Comparison of ENCODE assay signal across 8 cellular contexts in the genomic region with DNA sequence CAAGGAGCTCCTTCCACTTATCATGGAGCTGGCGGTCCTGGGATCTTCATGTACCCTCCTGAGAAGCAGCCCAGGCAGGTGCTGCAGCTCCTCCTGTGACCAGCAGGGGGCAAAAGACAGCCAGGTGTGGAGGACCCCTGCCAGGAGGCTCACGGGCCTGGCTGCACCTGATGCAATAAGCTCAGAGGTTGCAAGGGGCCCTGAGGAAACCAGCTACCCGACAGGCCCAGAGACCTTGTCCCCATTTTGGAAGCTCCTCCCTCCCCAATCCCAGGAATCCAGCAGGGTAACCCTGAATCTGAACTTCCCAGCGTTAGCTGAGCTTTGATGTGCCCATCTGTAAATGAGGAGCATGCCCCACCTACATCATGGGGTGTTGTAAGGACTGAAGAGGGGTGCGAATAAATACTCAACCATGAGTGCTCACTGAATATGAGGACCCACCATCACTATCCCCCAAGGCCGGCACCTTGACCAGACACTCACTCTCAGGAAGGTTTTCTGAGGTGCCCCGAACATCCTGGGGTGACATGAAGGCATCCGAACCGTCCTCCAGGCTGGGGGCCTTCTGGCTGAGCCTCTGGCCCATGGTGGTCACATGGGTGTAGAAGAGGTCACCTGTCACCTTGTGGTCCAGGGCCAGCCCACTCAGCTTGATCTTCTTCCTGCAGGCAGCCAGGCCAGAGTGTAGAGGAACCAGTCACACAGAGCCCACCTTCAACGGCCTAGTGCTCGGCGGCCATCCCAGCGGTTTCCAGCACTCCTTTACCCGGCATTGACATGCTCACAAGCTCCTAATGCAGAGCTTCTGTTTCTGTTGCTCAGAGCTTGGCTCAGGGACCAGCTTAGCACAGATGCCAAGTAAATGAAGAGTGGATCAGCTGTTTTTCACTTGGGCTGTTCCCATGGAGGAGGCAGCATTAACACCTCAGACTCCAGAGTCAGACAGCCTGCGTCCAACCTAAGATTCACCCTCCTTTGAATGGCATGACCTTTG. TPM values are rescaled to one million over a fixed set of nuclear protein-coding genes. Genes with fewer than 3 reads are reported as not detected.
DNase-seq lines count a peak whose midpoint lies in the region; ATAC-seq lines count a peak whose summit lies in the region.

No MANE protein-coding gene starts in this region.

- no peaks in the 10 kb centered on the region for H3K36me3 ChIP-seq in SJCRH30
- H3K36me3 ChIP-seq in iPS DF 6.9 (ENCODE audit: control insufficient read depth, insufficient read depth, low read length), result 0 out of 2 replicates have a peak, but pooled peaks cover under 1% of the 10 kb centered on the region

- H3K4me3 ChIP-seq in SJCRH30 (no peak overlapping the region), iPS DF 6.9 (ENCODE audit: low read length) (no peak overlapping the region)

- peak; percentile 72 for DNase-seq in NK-92 treated with Interleukin-12 subunit alpha and Interleukin-12 subunit beta, amount 100 ng/mL, for 24 hours (lab: John Stamatoyannopoulos, UW)
- DNase-seq in NK-92 (lab: John Stamatoyannopoulos, UW; ENCODE audit: unreplicated experiment) (no peak), SJCRH30 (peak; percentile 38 to 64), iPS DF 6.9 (ENCODE audit: low read depth, low spot score) (peak; percentile 78), SIG-M5 treated with dmso at 0.1 percent for 504 hours (lab: John Stamatoyannopoulos, UW; ENCODE audit: unreplicated experiment) (no peak)
- peak; percentile 75 to 80 for DNase-seq in activated naive CD4-positive, alpha-beta T cell treated with anti-CD3 and anti-CD28 coated beads, Interleukin-2, amount 50 U/mL, for 72 hours (ENCODE audit: low spot score in 2 of 2)
- DNase-seq in stimulated activated CD4-positive, alpha-beta T cell treated with anti-CD3 and anti-CD28 coated beads, Interleukin-1b, Interleukin-23, amount 100 ng/mL, for 4 hours (ENCODE audit: low read depth in 2 of 2), result peak; percentile 66 to 81

- no peaks in the 10 kb centered on the region for H3K9me3 Mint-ChIP-seq in activated naive CD4-positive, alpha-beta T cell treated with anti-CD3 and anti-CD28 coated beads, Interleukin-2, amount 50 U/mL, for 72 hours

- H3K27ac Mint-ChIP-seq in activated naive CD4-positive, alpha-beta T cell treated with anti-CD3 and anti-CD28 coated beads, Interleukin-2, amount 50 U/mL, for 72 hours, result peak overlapping the region; percentile 87 to 94

- H3K36me3 Mint-ChIP-seq in activated naive CD4-positive, alpha-beta T cell treated with anti-CD3 and anti-CD28 coated beads, Interleukin-2, amount 50 U/mL, for 72 hours, result peaks cover 3 to 6% of the 10 kb centered on the region in 2 donors

- peak; percentile 59 for ATAC-seq in HG03439 (IDR thresholded peaks at IDR 0.05; ENCODE audit: unreplicated experiment)
- ATAC-seq in activated naive CD4-positive, alpha-beta T cell treated with anti-CD3 and anti-CD28 coated beads, Interleukin-2, amount 50 U/mL, for 72 hours, result peak; percentile 81 to 87

- H3K4me1 ChIP-seq in SJCRH30 (no peaks in the 10 kb centered on the region), iPS DF 6.9 (ENCODE audit: control insufficient read depth, insufficient read depth, low read length) (peaks cover 6% of the 10 kb centered on the region; the same call in 1 of the 2 replicates)

- H3K27me3 ChIP-seq in SJCRH30, result no peaks in the 10 kb centered on the region
- no peaks in the 10 kb centered on the region for H3K27me3 ChIP-seq in iPS DF 6.9 (ENCODE audit: control insufficient read depth, insufficient read depth, low read length)

- no peak overlapping the region for H3K27ac ChIP-seq in SJCRH30
- no peak overlapping the region for H3K27ac ChIP-seq in iPS DF 6.9 (ENCODE audit: low read length)

- no CpG with 5 or more reads among the region's 15 CpGs for WGBS in iPS DF 6.9 (ENCODE audit: insufficient coverage, insufficient read length)

- no peaks in the 10 kb centered on the region for H3K9me3 ChIP-seq in SJCRH30 (replicated peaks)
- no peaks in the 10 kb centered on the region for H3K9me3 ChIP-seq in iPS DF 6.9 (ENCODE audit: control insufficient read depth, insufficient read depth, low read length)

RNA-seq across cellular contexts. Expression of a gene that starts 21.7 kb away (rescaled TPM):
- total RNA-seq in SJCRH30 (2014; rRNA removed; shearing (Covaris generic)), result 8.8 and 9.5 TPM in 2 replicates
- total RNA-seq in activated naive CD4-positive, alpha-beta T cell treated with anti-CD3 and anti-CD28 coated beads, Interleukin-2, amount 50 U/mL, for 72 hours, result 10 to 100 TPM; 11.4 to 26.0 TPM

RNA-seq across cellular contexts. Expression of a gene that starts 33.5 kb away (rescaled TPM):
- total RNA-seq in SJCRH30 (2014; rRNA removed; shearing (Covaris generic)), result 0.26 and 0.35 TPM in 2 replicates
- 1 to 10 TPM in 1 of 2 donors, not detected in 1; 1.4 TPM for total RNA-seq in activated naive CD4-positive, alpha-beta T cell treated with anti-CD3 and anti-CD28 coated beads, Interleukin-2, amount 50 U/mL, for 72 hours

RNA-seq across cellular contexts. Expression of a gene that starts 36.7 kb away (rescaled TPM):
- total RNA-seq in SJCRH30 (2014; rRNA removed; shearing (Covaris generic)), result 93.2 and 147 TPM in 2 replicates
- 10 to 100 TPM; 86.8 to 90.1 TPM for total RNA-seq in activated naive CD4-positive, alpha-beta T cell treated with anti-CD3 and anti-CD28 coated beads, Interleukin-2, amount 50 U/mL, for 72 hours

RNA-seq across cellular contexts. Expression of a gene that starts 43.6 kb away (rescaled TPM):
- 4.5 and 5.6 TPM in 2 replicates for total RNA-seq in SJCRH30 (2014; rRNA removed; shearing (Covaris generic))
- total RNA-seq in activated naive CD4-positive, alpha-beta T cell treated with anti-CD3 and anti-CD28 coated beads, Interleukin-2, amount 50 U/mL, for 72 hours, result not detected

Comparison
In these comparisons a context has a peak if more than half of its experiments do, and no peak if none do; other contexts are left out.
1. DNase-seq: peak in NK-92 treated with Interleukin-12 subunit alpha and Interleukin-12 subunit beta, amount 100 ng/mL, for 24 hours (single experiment), SJCRH30 (2 of 2), activated naive CD4-positive, alpha-beta T cell treated with anti-CD3 and anti-CD28 coated beads, Interleukin-2, amount 50 U/mL, for 72 hours (2 of 2), iPS DF 6.9 (single experiment) and stimulated activated CD4-positive, alpha-beta T cell treated with anti-CD3 and anti-CD28 coated beads, Interleukin-1b, Interleukin-23, amount 100 ng/mL, for 4 hours (2 of 2); none in NK-92 (single experiment) and SIG-M5 treated with dmso at 0.1 percent for 504 hours (single experiment).